15 cellular contexts compared by ENCODE assay signal in the genomic region with DNA sequence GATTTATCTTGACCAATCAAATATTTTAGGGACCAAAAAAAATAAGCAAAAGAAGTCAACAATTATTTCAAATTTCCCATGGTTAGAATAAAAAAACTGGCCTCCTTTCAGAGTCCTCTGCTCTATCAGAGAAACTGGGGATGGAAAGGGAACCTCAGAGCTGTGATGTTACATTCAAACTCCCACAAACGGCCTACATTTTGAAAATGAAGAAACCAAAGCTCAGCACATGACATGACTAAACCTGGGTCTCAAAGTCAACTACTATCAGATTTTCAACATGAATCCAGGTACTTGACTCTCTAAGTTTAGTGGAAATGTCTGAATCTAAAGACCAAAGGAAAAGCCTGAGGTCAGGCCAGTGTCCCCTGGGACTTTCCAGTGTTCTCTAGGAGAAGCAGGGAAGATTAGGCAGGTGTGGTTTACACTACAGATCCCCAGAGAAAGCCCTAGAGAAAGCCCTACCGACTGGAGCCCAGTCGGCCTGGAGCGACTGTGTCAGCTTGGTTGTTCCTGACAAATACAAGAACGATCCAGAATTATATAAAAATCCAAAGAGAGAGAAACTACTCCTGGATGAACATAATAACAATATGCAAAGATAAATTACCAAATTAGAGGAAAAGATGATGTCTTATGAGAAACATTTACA. TPM values are rescaled to one million over a fixed set of nuclear protein-coding genes. Genes with fewer than 3 reads are reported as not detected.
DNase-seq lines count a peak whose midpoint lies in the region; ATAC-seq and TF ChIP-seq lines count a peak whose summit lies in the region.
"Had no signal": no experiment of that assay in that cellular context is flagged by ENCODE, and none has a peak within 500 bp of the region (broad histone marks: within the 10 kb centered on the region; RNA-seq: fewer than 3 reads in every experiment).

No MANE protein-coding gene starts in this region.

- H3K36me3 ChIP-seq in SK-N-MC (ENCODE audit: insufficient read depth, low read length) (peaks cover 28% of the 10 kb centered on the region), neutrophil (no peaks in the 10 kb centered on the region)
- H3K36me3 ChIP-seq: stomach, WERI-Rb-1 had no signal

- H3K9ac ChIP-seq in SK-N-MC (ENCODE audit: insufficient read length): no peak overlapping the region

- intact Hi-C loops in activated CD8-positive, alpha-beta T cell treated with anti-CD3 and anti-CD28 coated beads for 36 hours (cut with micrococcal nuclease): no loop called here

- H3K27ac Mint-ChIP-seq in activated CD8-positive, alpha-beta T cell treated with anti-CD3 and anti-CD28 coated beads for 36 hours: peak overlapping the region; percentile 74
- no peak overlapping the region for H3K27ac Mint-ChIP-seq in activated CD8-positive, alpha-beta T cell treated with anti-CD3 and anti-CD28 coated beads, Interleukin-2, amount 10 ng/mL, durations not matched to agents 7 days and 5 days
- H3K27ac Mint-ChIP-seq: activated naive CD8-positive, alpha-beta T cell treated with anti-CD3 and anti-CD28 coated beads, Interleukin-2, amount 10 ng/mL, durations not matched to agents 7 days and 5 days; endodermal cell had no signal

- H3K27ac ChIP-seq in SK-N-MC (peak overlapping the region; percentile 65), neutrophil (peak overlapping the region; percentile 5)
- H3K27ac ChIP-seq: stomach, WERI-Rb-1 had no signal

- H3K27me3 Mint-ChIP-seq in activated CD8-positive, alpha-beta T cell treated with anti-CD3 and anti-CD28 coated beads for 36 hours: no peaks in the 10 kb centered on the region
- no peaks in the 10 kb centered on the region for H3K27me3 Mint-ChIP-seq in activated CD8-positive, alpha-beta T cell treated with anti-CD3 and anti-CD28 coated beads, Interleukin-2, amount 10 ng/mL, durations not matched to agents 7 days and 5 days (ENCODE audit: low read depth)
- H3K27me3 Mint-ChIP-seq: activated naive CD8-positive, alpha-beta T cell treated with anti-CD3 and anti-CD28 coated beads, Interleukin-2, amount 10 ng/mL, durations not matched to agents 7 days and 5 days had no signal

- no peak overlapping the region for H3K4me3 ChIP-seq in SK-N-MC
- H3K4me3 ChIP-seq in neutrophil (ENCODE audit: low read depth in 1 of 2, low read length in 1 of 2): no peak overlapping the region
- H3K4me3 ChIP-seq: stomach had no signal

- H3K4me1 Mint-ChIP-seq in activated CD8-positive, alpha-beta T cell treated with anti-CD3 and anti-CD28 coated beads for 36 hours (ENCODE audit: low read depth): peaks cover 63% of the 10 kb centered on the region
- H3K4me1 Mint-ChIP-seq in activated CD8-positive, alpha-beta T cell treated with anti-CD3 and anti-CD28 coated beads, Interleukin-2, amount 10 ng/mL, durations not matched to agents 7 days and 5 days (ENCODE audit: low read depth): peaks cover 22% of the 10 kb centered on the region
- H3K4me1 Mint-ChIP-seq: endodermal cell had no signal

- peaks cover 16% of the 10 kb centered on the region for H3K36me3 Mint-ChIP-seq in activated CD8-positive, alpha-beta T cell treated with anti-CD3 and anti-CD28 coated beads for 36 hours (ENCODE audit: low read depth)
- H3K36me3 Mint-ChIP-seq in activated CD8-positive, alpha-beta T cell treated with anti-CD3 and anti-CD28 coated beads, Interleukin-2, amount 10 ng/mL, durations not matched to agents 7 days and 5 days (ENCODE audit: low read depth): peaks cover 35% of the 10 kb centered on the region

- no peaks in the 10 kb centered on the region for H3K27me3 ChIP-seq in neutrophil
- H3K27me3 ChIP-seq: stomach had no signal

- no peak for DNase-seq in activated CD8-positive, alpha-beta T cell treated with anti-CD3 and anti-CD28 coated beads for 36 hours
- no peak for DNase-seq in activated CD8-positive, alpha-beta T cell treated with anti-CD3 and anti-CD28 coated beads, Interleukin-2, amount 10 ng/mL, durations not matched to agents 7 days and 5 days
- DNase-seq in ELF-1 (ENCODE audit: low read depth, low spot score) (peak; percentile 35), SK-N-MC (ENCODE audit: low read depth, low spot score) (no peak), AG08395 (ENCODE audit: low spot score) (no peak), C1 segment of cervical spinal cord (lab: John Stamatoyannopoulos, UW) (no peak), NCI-H1694 (lab: John Stamatoyannopoulos, UW) (no peak)
- DNase-seq: activated naive CD8-positive, alpha-beta T cell treated with anti-CD3 and anti-CD28 coated beads, Interleukin-2, amount 10 ng/mL, durations not matched to agents 7 days and 5 days; DMS53; endodermal cell; KBM-7; stomach; WERI-Rb-1 had no signal

- no peak overlapping the region for H3K4me3 Mint-ChIP-seq in activated CD8-positive, alpha-beta T cell treated with anti-CD3 and anti-CD28 coated beads for 36 hours
- no peak overlapping the region for H3K4me3 Mint-ChIP-seq in activated CD8-positive, alpha-beta T cell treated with anti-CD3 and anti-CD28 coated beads, Interleukin-2, amount 10 ng/mL, durations not matched to agents 7 days and 5 days
- H3K4me3 Mint-ChIP-seq: activated naive CD8-positive, alpha-beta T cell treated with anti-CD3 and anti-CD28 coated beads, Interleukin-2, amount 10 ng/mL, durations not matched to agents 7 days and 5 days; endodermal cell had no signal

- peaks cover 4% of the 10 kb centered on the region for H3K9me3 Mint-ChIP-seq in activated CD8-positive, alpha-beta T cell treated with anti-CD3 and anti-CD28 coated beads for 36 hours
- no peaks in the 10 kb centered on the region for H3K9me3 Mint-ChIP-seq in activated CD8-positive, alpha-beta T cell treated with anti-CD3 and anti-CD28 coated beads, Interleukin-2, amount 10 ng/mL, durations not matched to agents 7 days and 5 days (ENCODE audit: insufficient read depth)
- H3K9me3 Mint-ChIP-seq: endodermal cell had no signal

- H3K4me1 ChIP-seq in neutrophil (ENCODE audit: control insufficient read depth in 1 of 2, insufficient read depth in 1 of 2, low read depth in 1 of 2, low read length in 1 of 2): peaks cover 13 to 29% of the 10 kb centered on the region in 2 experiments

- POLR2A ChIA-PET in activated CD8-positive, alpha-beta T cell treated with anti-CD3 and anti-CD28 coated beads for 36 hours (lab: Charles Lee): interaction anchor here (0.6 kb wide), 1 partner anchor 15 kb away, joined by 3 read pairs; no protein-coding TSS in a partner anchor
- POLR2A ChIA-PET in activated CD8-positive, alpha-beta T cell treated with anti-CD3 and anti-CD28 coated beads, Interleukin-2, amount 10 ng/mL, durations not matched to agents 7 days and 5 days (lab: Charles Lee): interaction anchor here (0.6 kb wide), 1 partner anchor 93 kb away, joined by 6 read pairs; no protein-coding TSS in a partner anchor

- CTCF ChIA-PET in activated CD8-positive, alpha-beta T cell treated with anti-CD3 and anti-CD28 coated beads for 36 hours (lab: Charles Lee): interaction anchor here (1.7 kb wide), 1 partner anchor 70 kb away, joined by 3 read pairs; no protein-coding TSS in a partner anchor
- CTCF ChIA-PET in activated CD8-positive, alpha-beta T cell treated with anti-CD3 and anti-CD28 coated beads, Interleukin-2, amount 10 ng/mL, durations not matched to agents 7 days and 5 days (lab: Charles Lee): interaction anchor here (1.4 kb wide), 1 partner anchor 134 kb away, joined by 4 read pairs; no protein-coding TSS in a partner anchor

- H3K9me3 ChIP-seq in SK-N-MC (ENCODE audit: low read depth, low read length) (no peaks in the 10 kb centered on the region), neutrophil (no peaks in the 10 kb centered on the region)
- H3K9me3 ChIP-seq: stomach had no signal

- no peak for TF ChIP-seq CTCF in activated CD8-positive, alpha-beta T cell treated with anti-CD3 and anti-CD28 coated beads for 36 hours (IDR thresholded peaks at IDR 0.05)
- TF ChIP-seq CTCF in neutrophil (IDR thresholded peaks at IDR 0.05): no peak

- ATAC-seq in activated CD8-positive, alpha-beta T cell treated with anti-CD3 and anti-CD28 coated beads for 36 hours: no peak
- ATAC-seq in activated CD8-positive, alpha-beta T cell treated with anti-CD3 and anti-CD28 coated beads, Interleukin-2, amount 10 ng/mL, durations not matched to agents 7 days and 5 days: no peak
- ATAC-seq: left lobe of liver had no signal

RNA-seq across cellular contexts. Expression of a gene that starts 24.8 kb away (rescaled TPM):
- 100 to 1,000 TPM in 1 of 2 experiments, 10 to 100 TPM in 1; 96.3 to 108 TPM for total RNA-seq in activated CD8-positive, alpha-beta T cell treated with anti-CD3 and anti-CD28 coated beads for 36 hours
- total RNA-seq in activated CD8-positive, alpha-beta T cell treated with anti-CD3 and anti-CD28 coated beads, Interleukin-2, amount 10 ng/mL, durations not matched to agents 7 days and 5 days: 100 to 1,000 TPM; 156 to 159 TPM
